19 cellular contexts compared by ENCODE assay signal in genomic region chr2:176562359-176563043, GRCh38.
A peak's percentile ranks its signal among the peaks of the same experiment; 100 is the strongest.
DNase-seq lines count a peak whose midpoint lies in the region; ATAC-seq and TF ChIP-seq lines count a peak whose summit lies in the region.
"Had no signal": no experiment of that assay in that cellular context is flagged by ENCODE, and none has a peak within 500 bp of the region (broad histone marks: within the 10 kb centered on the region; RNA-seq: fewer than 3 reads in every experiment).

No MANE protein-coding gene starts in this region.

- no peak overlapping the region for H3K18ac ChIP-seq in mesenchymal stem cell (ENCODE audit: low read depth in 1 of 2, low read length in 2 of 2)

- H2BK120ac ChIP-seq in mesenchymal stem cell (ENCODE audit: low read depth, low read length): no peak overlapping the region

- H2AK5ac ChIP-seq in mesenchymal stem cell (ENCODE audit: low read length, severe bottlenecking): no peak overlapping the region

- no peak overlapping the region for H4K91ac ChIP-seq in mesenchymal stem cell (ENCODE audit: low read length)

- H3K9me3 Mint-ChIP-seq in mesothelial cell of epicardium: no peaks in the 10 kb centered on the region
- H3K9me3 Mint-ChIP-seq: activated T-helper 2 cell treated with anti-CD3 and anti-CD28 coated beads, Interferon-gamma antibody, Interleukin-2, Interleukin-4, amounts not matched to agents 10 μg/mL and 5 μg/mL and 100 μg/mL, durations not matched to agents 14 hours and 24 hours and 36 hours; CD8-positive, alpha-beta T cell; neural progenitor cell had no signal

- H3K4me3 ChIP-seq in mesenchymal stem cell (ENCODE audit: insufficient read depth in 1 of 2, low read depth in 1 of 2, low read length in 2 of 2): no peak overlapping the region
- H3K4me3 ChIP-seq: ascending aorta, heart left ventricle, neural progenitor cell had no signal

- no peak overlapping the region for H3K27ac Mint-ChIP-seq in mesothelial cell of epicardium
- H3K27ac Mint-ChIP-seq: activated T-helper 2 cell treated with anti-CD3 and anti-CD28 coated beads, Interferon-gamma antibody, Interleukin-2, Interleukin-4, amounts not matched to agents 10 μg/mL and 5 μg/mL and 100 μg/mL, durations not matched to agents 14 hours and 24 hours and 36 hours; CD8-positive, alpha-beta T cell; neural progenitor cell had no signal

- H3K9ac ChIP-seq in mesenchymal stem cell (ENCODE audit: low read length): no peak overlapping the region
- H3K9ac ChIP-seq: neural progenitor cell had no signal

- no peak overlapping the region for H2BK15ac ChIP-seq in mesenchymal stem cell (ENCODE audit: low read depth, poor library complexity, severe bottlenecking)

- peak overlapping the region in 1 of 2 experiments; percentile 3 for H3K4ac ChIP-seq in mesenchymal stem cell (ENCODE audit: low read depth in 1 of 2, low read length in 2 of 2)

- peaks cover 2% of the 10 kb centered on the region for H3K4me1 ChIP-seq in mesenchymal stem cell (ENCODE audit: control insufficient read depth, insufficient read depth, low read depth, low read length)
- H3K4me1 ChIP-seq: ascending aorta, heart left ventricle, neural progenitor cell had no signal

- no peaks in the 10 kb centered on the region for H3K9me3 ChIP-seq in mesenchymal stem cell (ENCODE audit: control insufficient read depth, low read length)
- H3K9me3 ChIP-seq: ascending aorta, heart left ventricle had no signal

- H2AFZ ChIP-seq in mesenchymal stem cell (ENCODE audit: low read depth, low read length): no peak overlapping the region
- H2AFZ ChIP-seq: neural progenitor cell had no signal

- H3K27ac ChIP-seq in mesenchymal stem cell (ENCODE audit: low read length, poor library complexity, severe bottlenecking): no peak overlapping the region
- H3K27ac ChIP-seq: ascending aorta, heart left ventricle, neural progenitor cell had no signal

- H3K79me1 ChIP-seq in mesenchymal stem cell (replicated peaks; ENCODE audit: low read length, poor library complexity, severe bottlenecking): no peaks in the 10 kb centered on the region

- TF ChIP-seq CTCF in mesothelial cell of epicardium (IDR thresholded peaks at IDR 0.05; ENCODE audit: unreplicated experiment): no peak

- H2BK5ac ChIP-seq in mesenchymal stem cell (ENCODE audit: low read depth, low read length, poor library complexity, severe bottlenecking): no peak overlapping the region

- peaks cover 33% of the 10 kb centered on the region for H3K4me1 Mint-ChIP-seq in mesothelial cell of epicardium

- no peak overlapping the region for H2BK12ac ChIP-seq in mesenchymal stem cell (ENCODE audit: low read length in 2 of 2)

- no peak overlapping the region for H3K4me2 ChIP-seq in mesenchymal stem cell (ENCODE audit: low read length, poor library complexity, severe bottlenecking)
- H3K4me2 ChIP-seq: neural progenitor cell had no signal

- peaks cover 20% of the 10 kb centered on the region for H3K27me3 Mint-ChIP-seq in mesothelial cell of epicardium (ENCODE audit: low read depth)

- 28% methylated on average over 4 of the region's 4 CpGs for WGBS in mesenchymal stem cell

- H3K36me3 ChIP-seq in mesenchymal stem cell (ENCODE audit: control insufficient read depth in 1 of 2, insufficient read depth in 2 of 2, low read depth in 1 of 2, low read length in 2 of 2): no peaks in the 10 kb centered on the region
- H3K36me3 ChIP-seq: ascending aorta, heart left ventricle, neural progenitor cell had no signal

- ATAC-seq in GM18520 (IDR thresholded peaks at IDR 0.05; ENCODE audit: unreplicated experiment): no peak
- ATAC-seq: CD8-positive, alpha-beta T cell; heart left ventricle; left ventricle myocardium superior had no signal

- no peak overlapping the region for H3K14ac ChIP-seq in mesenchymal stem cell (ENCODE audit: low read length in 2 of 2)

- CTCF ChIA-PET in HEK293T (lab: Yijun Ruan, JAX): interaction anchor here (1.1 to 1.4 kb wide), 2 partner anchors 107 to 146 kb away, joined by 3 read pairs; no protein-coding TSS in a partner anchor

- H3K36me3 Mint-ChIP-seq in mesothelial cell of epicardium: no peaks in the 10 kb centered on the region
- H3K36me3 Mint-ChIP-seq: CD8-positive, alpha-beta T cell; neural progenitor cell had no signal

- H4K8ac ChIP-seq in mesenchymal stem cell (ENCODE audit: low read length): no peak overlapping the region

- H3K27me3 ChIP-seq in mesenchymal stem cell (ENCODE audit: control insufficient read depth in 1 of 2, insufficient read depth in 1 of 2, low read length in 2 of 2): peaks cover 0 to 54% of the 10 kb centered on the region in 2 experiments
- H3K27me3 ChIP-seq: ascending aorta had no signal

- H3K23ac ChIP-seq in mesenchymal stem cell (ENCODE audit: low read length in 2 of 2): no peak overlapping the region

- POLR2A ChIA-PET in HEK293T (lab: Yijun Ruan, JAX): no interaction called here

- no peak overlapping the region for H3K4me3 Mint-ChIP-seq in mesothelial cell of epicardium
- H3K4me3 Mint-ChIP-seq: CD8-positive, alpha-beta T cell; neural progenitor cell had no signal

- peak; percentile 67 for DNase-seq in EL
- DNase-seq in Kasumi-1 (lab: John Stamatoyannopoulos, UW): peak; percentile 27 to 31
- peak; percentile 66 for DNase-seq in amniotic epithelial cell (ENCODE audit: low read depth)
- DNase-seq in mesenchymal stem cell: peak; percentile 31
- no peak for DNase-seq in HEK293T (ENCODE audit: extremely low spot score)
- no peak for DNase-seq in activated CD8-positive, alpha-beta memory T cell treated with anti-CD3 and anti-CD28 coated beads, Interleukin-2, amount 50 U/mL, for 48 hours
- DNase-seq in mesothelial cell of epicardium (ENCODE audit: low spot score in 2 of 2, unreplicated experiment in 2 of 2): no peak
- DNase-seq: activated CD4-positive, alpha-beta T cell treated with anti-CD3 and anti-CD28 coated beads, Interleukin-2, amount 50 U/mL, for 48 hours; CD8-positive, alpha-beta T cell; effector CD8-positive, alpha-beta T cell; heart left ventricle; left ventricle myocardium superior; NCI-H345; OCI-M1; T1000 had no signal

TF ChIP-seq in HEK293T, 16 proteins besides CTCF, POLR2A, EP300 and RAD21:
- TF ChIP-seq PKNOX1 (IDR thresholded peaks at IDR 0.05) (no peak), BHLHE40 (IDR thresholded peaks at IDR 0.05; ENCODE audit: borderline replicate concordance) (no peak), TARDBP (IDR thresholded peaks at IDR 0.05) (no peak), SUZ12 (IDR thresholded peaks at IDR 0.05) (no peak), FOXM1 (IDR thresholded peaks at IDR 0.05; ENCODE audit: borderline replicate concordance) (no peak), NFRKB (IDR thresholded peaks at IDR 0.05) (no peak), FOXA1 (IDR thresholded peaks at IDR 0.05) (no peak), CTBP1 (IDR thresholded peaks at IDR 0.05; ENCODE audit: borderline replicate concordance) (no peak), L3MBTL2 (conservative IDR thresholded peaks at IDR 0.05) (no peak), FOXK2 (IDR thresholded peaks at IDR 0.05) (no peak), ARNT (IDR thresholded peaks at IDR 0.05) (no peak), SP1 (IDR thresholded peaks at IDR 0.05) (no peak), HDGF (IDR thresholded peaks at IDR 0.05; ENCODE audit: borderline replicate concordance) (no peak), LEF1 (IDR thresholded peaks at IDR 0.05; ENCODE audit: borderline replicate concordance) (no peak), ZNF384 (IDR thresholded peaks at IDR 0.05) (no peak), ELF4 (IDR thresholded peaks at IDR 0.05) (no peak)

Comparison
In these comparisons a context has a peak if more than half of its experiments do, and no peak if none do; other contexts are left out.
1. DNase-seq: peak in EL (single experiment), Kasumi-1 (2 of 2), amniotic epithelial cell (single experiment) and mesenchymal stem cell (single experiment); none in HEK293T (single experiment), activated CD8-positive, alpha-beta memory T cell treated with anti-CD3 and anti-CD28 coated beads, Interleukin-2, amount 50 U/mL, for 48 hours (single experiment) and mesothelial cell of epicardium (0 of 2).